23 cellular contexts compared by ENCODE assay signal in the genomic region with DNA sequence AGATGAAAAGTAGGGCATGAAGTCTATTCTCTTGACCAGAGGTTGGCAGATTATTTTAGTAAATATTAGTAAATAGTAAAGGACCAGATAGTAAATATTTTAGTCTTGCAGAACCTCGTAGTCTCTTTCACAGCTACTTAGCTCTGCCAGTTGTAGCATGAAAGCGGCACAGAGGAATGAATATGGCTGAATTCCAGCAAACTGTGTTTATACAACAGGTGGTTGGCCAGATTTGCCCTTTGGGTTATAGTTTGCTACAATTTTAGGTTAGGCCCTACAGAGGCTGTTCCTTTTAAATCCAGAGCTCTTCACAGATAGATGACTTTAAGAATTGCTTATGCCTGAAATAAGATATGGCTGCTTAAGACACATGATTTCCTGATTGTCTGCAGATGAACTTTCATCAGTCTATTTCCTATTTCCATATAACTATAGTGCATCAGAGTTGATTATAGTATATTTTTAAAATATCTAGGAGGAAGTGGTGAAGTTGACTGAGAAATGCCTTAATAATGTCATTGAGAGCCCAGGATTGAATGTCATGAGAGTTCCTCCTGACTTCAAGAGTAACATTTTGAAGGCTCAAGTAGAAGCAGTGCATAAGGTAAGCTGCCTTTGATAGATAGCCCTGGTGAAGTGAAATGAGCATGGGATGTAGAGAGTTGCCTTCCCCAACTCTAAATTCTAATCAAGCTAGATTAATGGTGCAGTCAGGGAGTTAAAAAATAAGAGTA.
DNase-seq lines count a peak whose midpoint lies in the region; ATAC-seq and TF ChIP-seq lines count a peak whose summit lies in the region.
"Had no signal": no experiment of that assay in that cellular context is flagged by ENCODE, and none has a peak within 500 bp of the region (broad histone marks: within the 10 kb centered on the region; RNA-seq: fewer than 3 reads in every experiment).

No MANE protein-coding gene starts in this region.

- H4K8ac ChIP-seq in mesenchymal stem cell (ENCODE audit: low read length): no peak overlapping the region

- no peak overlapping the region for H4K91ac ChIP-seq in mesenchymal stem cell (ENCODE audit: low read length)

- H2BK5ac ChIP-seq in mesenchymal stem cell (ENCODE audit: low read depth, low read length, poor library complexity, severe bottlenecking): no peak overlapping the region

- peak overlapping the region; percentile 31 for H3K4me2 ChIP-seq in mesenchymal stem cell (ENCODE audit: low read length, poor library complexity, severe bottlenecking)
- H3K4me2 ChIP-seq: A549 had no signal

- H3K36me3 ChIP-seq in mesenchymal stem cell (ENCODE audit: control insufficient read depth in 1 of 2, insufficient read depth in 2 of 2, low read depth in 1 of 2, low read length in 2 of 2) (no peaks in the 10 kb centered on the region), ovary (no peaks in the 10 kb centered on the region)
- H3K36me3 ChIP-seq: BE2C had no signal

- H2AK5ac ChIP-seq in mesenchymal stem cell (ENCODE audit: low read length, severe bottlenecking): no peak overlapping the region

- H2BK15ac ChIP-seq in mesenchymal stem cell (ENCODE audit: low read depth, poor library complexity, severe bottlenecking): no peak overlapping the region

- no peak for TF ChIP-seq EP300 in ovary (IDR thresholded peaks at IDR 0.05)

- H3K23ac ChIP-seq in mesenchymal stem cell (ENCODE audit: low read length in 2 of 2): no peak overlapping the region

- H3K27ac ChIP-seq in mesenchymal stem cell (ENCODE audit: low read length, poor library complexity, severe bottlenecking): no peak overlapping the region
- no peak overlapping the region for H3K27ac ChIP-seq in ovary
- H3K27ac ChIP-seq: A549; BLaER1 treated with 17β-estradiol and CSF1 and Interleukin-3, amounts not matched to agents 10 nM and 100 nM; GM23248 had no signal

- DNase-seq in NOMO-1 treated with DMSO at 0.1 percent for 48 hours (lab: John Stamatoyannopoulos, UW; ENCODE audit: unreplicated experiment) (peak; percentile 16), NOMO-1 (lab: John Stamatoyannopoulos, UW; ENCODE audit: unreplicated experiment in 2 of 2) (no peak), mesenchymal stem cell (no peak), ovary (no peak)
- DNase-seq in stimulated activated naive B cell treated with anti-CD40 and anti-IgM and Interleukin-4, amounts not matched to agents 10 μg/mL and 1 μg/mL and 100 μg/mL, for 72 hours: no peak
- DNase-seq in activated T-helper 2 cell treated with anti-CD3 and anti-CD28 coated beads, Interferon-gamma antibody, Interleukin-2, Interleukin-4, amounts not matched to agents 10 μg/mL and 5 μg/mL and 100 μg/mL, durations not matched to agents 14 hours and 24 hours and 36 hours (ENCODE audit: low spot score): no peak
- DNase-seq: 8988T; ACHN; AML-193; BE2C; CD4-positive, alpha-beta T cell; CD8-positive, alpha-beta memory T cell; DMS153; DMS79; EL; GDM1; GM23248; H7; HCEC 1CT had no signal

- H2BK120ac ChIP-seq in mesenchymal stem cell (ENCODE audit: low read depth, low read length): no peak overlapping the region

- H3K79me1 ChIP-seq in mesenchymal stem cell (replicated peaks; ENCODE audit: low read length, poor library complexity, severe bottlenecking): no peaks in the 10 kb centered on the region

- H3K27ac Mint-ChIP-seq in stimulated activated naive B cell treated with anti-CD40 and anti-IgM and Interleukin-4, amounts not matched to agents 10 μg/mL and 1 μg/mL and 100 μg/mL, for 72 hours: no peak overlapping the region
- no peak overlapping the region for H3K27ac Mint-ChIP-seq in activated T-helper 2 cell treated with anti-CD3 and anti-CD28 coated beads, Interferon-gamma antibody, Interleukin-2, Interleukin-4, amounts not matched to agents 10 μg/mL and 5 μg/mL and 100 μg/mL, durations not matched to agents 14 hours and 24 hours and 36 hours
- H3K27ac Mint-ChIP-seq: CD14-positive monocyte; CD4-positive, alpha-beta T cell; CD8-positive, alpha-beta memory T cell had no signal

- ATAC-seq in stimulated activated naive B cell treated with anti-CD40 and anti-IgM and Interleukin-4, amounts not matched to agents 10 μg/mL and 1 μg/mL and 100 μg/mL, for 72 hours (replicated peaks): peak; percentile 64 to 88
- ATAC-seq: A549, GM12878 had no signal

- TF ChIP-seq POLR2A in ovary (IDR thresholded peaks at IDR 0.05): no peak

- no peaks in the 10 kb centered on the region for H3K4me1 ChIP-seq in mesenchymal stem cell (ENCODE audit: control insufficient read depth, insufficient read depth, low read depth, low read length)
- H3K4me1 ChIP-seq in ovary (ENCODE audit: insufficient read depth): no peaks in the 10 kb centered on the region
- H3K4me1 ChIP-seq: A549, BE2C had no signal

- H3K27me3 Mint-ChIP-seq in stimulated activated naive B cell treated with anti-CD40 and anti-IgM and Interleukin-4, amounts not matched to agents 10 μg/mL and 1 μg/mL and 100 μg/mL, for 72 hours: no peaks in the 10 kb centered on the region
- H3K27me3 Mint-ChIP-seq in activated T-helper 2 cell treated with anti-CD3 and anti-CD28 coated beads, Interferon-gamma antibody, Interleukin-2, Interleukin-4, amounts not matched to agents 10 μg/mL and 5 μg/mL and 100 μg/mL, durations not matched to agents 14 hours and 24 hours and 36 hours (ENCODE audit: low read depth): peaks cover 11% of the 10 kb centered on the region
- H3K27me3 Mint-ChIP-seq: CD4-positive, alpha-beta T cell; CD8-positive, alpha-beta memory T cell had no signal

- H3K4me1 Mint-ChIP-seq in stimulated activated naive B cell treated with anti-CD40 and anti-IgM and Interleukin-4, amounts not matched to agents 10 μg/mL and 1 μg/mL and 100 μg/mL, for 72 hours: peaks cover 5 to 21% of the 10 kb centered on the region in 2 donors
- H3K4me1 Mint-ChIP-seq in activated T-helper 2 cell treated with anti-CD3 and anti-CD28 coated beads, Interferon-gamma antibody, Interleukin-2, Interleukin-4, amounts not matched to agents 10 μg/mL and 5 μg/mL and 100 μg/mL, durations not matched to agents 14 hours and 24 hours and 36 hours (ENCODE audit: low read depth): no peaks in the 10 kb centered on the region
- H3K4me1 Mint-ChIP-seq: CD8-positive, alpha-beta memory T cell had no signal

- 100% methylated on average over 2 of the region's 2 CpGs for WGBS in mesenchymal stem cell
- WGBS in ovary, 3 donors: 80 to 86% (median 81%) methylated on average over 2 of the region's 2 CpGs

- no peak overlapping the region for H3K4ac ChIP-seq in mesenchymal stem cell (ENCODE audit: low read depth in 1 of 2, low read length in 2 of 2)

- H3K27me3 ChIP-seq in mesenchymal stem cell (ENCODE audit: control insufficient read depth in 1 of 2, insufficient read depth in 1 of 2, low read length in 2 of 2): no peaks in the 10 kb centered on the region
- H3K27me3 ChIP-seq in ovary: no peaks in the 10 kb centered on the region
- H3K27me3 ChIP-seq: BE2C; BLaER1 treated with 17β-estradiol and CSF1 and Interleukin-3, amounts not matched to agents 10 nM and 100 nM had no signal

- H2BK12ac ChIP-seq in mesenchymal stem cell (ENCODE audit: low read length in 2 of 2): no peak overlapping the region

- H3K18ac ChIP-seq in mesenchymal stem cell (ENCODE audit: low read depth in 1 of 2, low read length in 2 of 2): no peak overlapping the region

- H3K36me3 Mint-ChIP-seq in stimulated activated naive B cell treated with anti-CD40 and anti-IgM and Interleukin-4, amounts not matched to agents 10 μg/mL and 1 μg/mL and 100 μg/mL, for 72 hours: peaks cover 0 to 9% of the 10 kb centered on the region in 2 donors
- H3K36me3 Mint-ChIP-seq in activated T-helper 2 cell treated with anti-CD3 and anti-CD28 coated beads, Interferon-gamma antibody, Interleukin-2, Interleukin-4, amounts not matched to agents 10 μg/mL and 5 μg/mL and 100 μg/mL, durations not matched to agents 14 hours and 24 hours and 36 hours (ENCODE audit: low read depth): no peaks in the 10 kb centered on the region
- H3K36me3 Mint-ChIP-seq: CD14-positive monocyte had no signal

- no peak overlapping the region for H3K9ac ChIP-seq in mesenchymal stem cell (ENCODE audit: low read length)
- H3K9ac ChIP-seq: BLaER1 treated with 17β-estradiol and CSF1 and Interleukin-3, amounts not matched to agents 10 nM and 100 nM; GM23248 had no signal

- intact Hi-C loops in activated T-helper 2 cell treated with anti-CD3 and anti-CD28 coated beads, Interferon-gamma antibody, Interleukin-2, Interleukin-4, amounts not matched to agents 10 μg/mL and 5 μg/mL and 100 μg/mL, durations not matched to agents 14 hours and 24 hours and 36 hours (cut with micrococcal nuclease): no loop called here
- intact Hi-C loops in ovary (cut with DNase I): no loop called here

- H3K14ac ChIP-seq in mesenchymal stem cell (ENCODE audit: low read length in 2 of 2): no peak overlapping the region

- H3K4me3 Mint-ChIP-seq in stimulated activated naive B cell treated with anti-CD40 and anti-IgM and Interleukin-4, amounts not matched to agents 10 μg/mL and 1 μg/mL and 100 μg/mL, for 72 hours: no peak overlapping the region
- no peak overlapping the region for H3K4me3 Mint-ChIP-seq in activated T-helper 2 cell treated with anti-CD3 and anti-CD28 coated beads, Interferon-gamma antibody, Interleukin-2, Interleukin-4, amounts not matched to agents 10 μg/mL and 5 μg/mL and 100 μg/mL, durations not matched to agents 14 hours and 24 hours and 36 hours (ENCODE audit: low read depth)
- H3K4me3 Mint-ChIP-seq: CD14-positive monocyte; CD4-positive, alpha-beta T cell; CD8-positive, alpha-beta memory T cell had no signal

- no peak overlapping the region for H2AFZ ChIP-seq in mesenchymal stem cell (ENCODE audit: low read depth, low read length)
- H2AFZ ChIP-seq: GM23248 had no signal

- TF ChIP-seq CTCF in ovary (IDR thresholded peaks at IDR 0.05): no peak

- H3K9me3 Mint-ChIP-seq in stimulated activated naive B cell treated with anti-CD40 and anti-IgM and Interleukin-4, amounts not matched to agents 10 μg/mL and 1 μg/mL and 100 μg/mL, for 72 hours: no peaks in the 10 kb centered on the region
- H3K9me3 Mint-ChIP-seq in activated T-helper 2 cell treated with anti-CD3 and anti-CD28 coated beads, Interferon-gamma antibody, Interleukin-2, Interleukin-4, amounts not matched to agents 10 μg/mL and 5 μg/mL and 100 μg/mL, durations not matched to agents 14 hours and 24 hours and 36 hours: no peaks in the 10 kb centered on the region
- H3K9me3 Mint-ChIP-seq: CD4-positive, alpha-beta T cell; CD8-positive, alpha-beta memory T cell had no signal

- H3K4me3 ChIP-seq in mesenchymal stem cell (ENCODE audit: insufficient read depth in 1 of 2, low read depth in 1 of 2, low read length in 2 of 2): no peak overlapping the region
- no peak overlapping the region for H3K4me3 ChIP-seq in ovary
- H3K4me3 ChIP-seq: A549; BLaER1 treated with 17β-estradiol and CSF1 and Interleukin-3, amounts not matched to agents 10 nM and 100 nM; GM12878; GM23248 had no signal

- H3K9me3 ChIP-seq in mesenchymal stem cell (ENCODE audit: control insufficient read depth, low read length): no peaks in the 10 kb centered on the region
- H3K9me3 ChIP-seq in ovary: no peaks in the 10 kb centered on the region
- H3K9me3 ChIP-seq: A549, BE2C had no signal
